In genomic region chr10:113680172-113681111, GRCh38 we compare ENCODE assay signal across 1 cellular context.
TF ChIP-seq lines count a peak whose summit lies in the region.

No MANE protein-coding gene starts in this region.

TF ChIP-seq in GM12878, 131 proteins besides CTCF, POLR2A, EP300 and RAD21 (continued from another document):
- TF ChIP-seq ZNF592 (IDR thresholded peaks at IDR 0.05) (no peak), POU2F2 (IDR thresholded peaks at IDR 0.05; ENCODE audit: borderline replicate concordance, low read depth, low read length) (no peak), JUNB (IDR thresholded peaks at IDR 0.05) (peak; percentile 66), NFXL1 (IDR thresholded peaks at IDR 0.05; ENCODE audit: borderline replicate concordance) (no peak), NBN (IDR thresholded peaks at IDR 0.05) (no peak), KAT2A (conservative IDR thresholded peaks at IDR 0.05; ENCODE audit: control insufficient read depth, low read depth, low read length) (no peak), SPI1 (IDR thresholded peaks at IDR 0.05; ENCODE audit: borderline replicate concordance, insufficient read depth, low read depth, low read length) (no peak), PAX8 (IDR thresholded peaks at IDR 0.05) (no peak), RFX5 (IDR thresholded peaks at IDR 0.05; ENCODE audit: low read depth, low read length) (no peak), ZBED1 (IDR thresholded peaks at IDR 0.05; ENCODE audit: borderline replicate concordance) (no peak)
